In genomic region chr13:45615501-45616101, GRCh38 we compare ENCODE assay signal across 8 cellular contexts. TPM values are rescaled to one million over a fixed set of nuclear protein-coding genes. Genes with fewer than 3 reads are reported as not detected.
DNase-seq lines count a peak whose midpoint lies in the region; ATAC-seq and TF ChIP-seq lines count a peak whose summit lies in the region.

Gene ERICH6B (minus strand): TSS chr13:45615739. CDS start chr13:45597005, 18,734 bp downstream.

- H4K20me1 ChIP-seq in GM23338 (replicated peaks; ENCODE audit: insufficient read depth): no peaks in the 10 kb centered on the region
- no peaks in the 10 kb centered on the region for H4K20me1 ChIP-seq in osteoblast (ENCODE audit: insufficient read depth, low read length)

- H3K79me2 ChIP-seq in GM23338 (replicated peaks; ENCODE audit: insufficient read depth): no peaks in the 10 kb centered on the region
- no peaks in the 10 kb centered on the region for H3K79me2 ChIP-seq in osteoblast (ENCODE audit: insufficient read depth, low read length)

- H3K27ac Mint-ChIP-seq in GM23338: no peak within 1 kb of the TSS

- 0 out of 2 replicates have a peak, but pooled peaks cover 3% of the 10 kb centered on the region for H3K9me2 ChIP-seq in GM23338 (ENCODE audit: insufficient read depth)

- no peaks in the 10 kb centered on the region for H3K9me3 ChIP-seq in osteoblast (ENCODE audit: low read depth, low read length)

- H3K36me3 ChIP-seq in GM23338 (ENCODE audit: insufficient read depth) (no peaks in the 10 kb centered on the region), osteoblast (ENCODE audit: insufficient read depth, low read length) (no peaks in the 10 kb centered on the region)

- H3K4me3 Mint-ChIP-seq in GM23338: peak within 1 kb of the TSS; percentile 64

- TF ChIP-seq CTCF in GM23338 (conservative IDR thresholded peaks at IDR 0.05; ENCODE audit: low read depth in 2 of 2) (no peak), foreskin fibroblast (IDR thresholded peaks at IDR 0.05; ENCODE audit: low read depth, low read length) (no peak), osteoblast (IDR thresholded peaks at IDR 0.05; ENCODE audit: extremely low read depth, low read depth, low read length) (no peak)

- H3K36me3 Mint-ChIP-seq in GM23338 (ENCODE audit: low read depth): no peaks in the 10 kb centered on the region

- H3K27me3 Mint-ChIP-seq in GM23338 (ENCODE audit: insufficient read depth, low read depth, poor library complexity): peaks cover 22% of the 10 kb centered on the region

- H2AFZ ChIP-seq in GM23338 (peak within 1 kb of the TSS; percentile 100), osteoblast (ENCODE audit: low read length) (peak within 1 kb of the TSS; percentile 68)

- H3K27me3 ChIP-seq in GM23338 (ENCODE audit: insufficient read depth): peaks cover 13% of the 10 kb centered on the region
- peaks cover 75% of the 10 kb centered on the region for H3K27me3 ChIP-seq in osteoblast (ENCODE audit: insufficient read depth, low read length)

- ATAC-seq in GM23338: peak; percentile 99

- no peaks in the 10 kb centered on the region; the same call in 2 of the 3 replicates for H3K9me3 Mint-ChIP-seq in GM23338

- no peak within 1 kb of the TSS for H3K27ac ChIP-seq in GM23338 (ENCODE audit: low read depth)
- no peak within 1 kb of the TSS for H3K27ac ChIP-seq in osteoblast (ENCODE audit: low read depth, low read length)

- peaks cover 18% of the 10 kb centered on the region for H3K4me1 Mint-ChIP-seq in GM23338

- H3K4me3 ChIP-seq in GM23338 (peak within 1 kb of the TSS; percentile 63), foreskin fibroblast (ENCODE audit: low read depth in 1 of 2, low read length in 2 of 2) (no peak within 1 kb of the TSS), osteoblast (ENCODE audit: insufficient read depth, low read length) (no peak within 1 kb of the TSS)

- H3K4me1 ChIP-seq in GM23338 (ENCODE audit: insufficient read depth) (peaks cover 7% of the 10 kb centered on the region; the same call in 1 of the 2 replicates), osteoblast (ENCODE audit: insufficient read depth, low read length) (no peaks in the 10 kb centered on the region)

- no peaks in the 10 kb centered on the region for H3F3A ChIP-seq in GM23338 (replicated peaks; ENCODE audit: low read depth)

- H3K4me2 ChIP-seq in GM23338 (peak within 1 kb of the TSS; percentile 82), osteoblast (ENCODE audit: insufficient read depth, low read length) (peak within 1 kb of the TSS; percentile 51)

- DNase-seq in GM23338 (ENCODE audit: low spot score): peak; percentile 91
- DNase-seq in NCI-H69 (lab: John Stamatoyannopoulos, UW): peak; percentile 63
- peak; percentile 23 to 61 for DNase-seq in foreskin fibroblast
- peak; percentile 3 for DNase-seq in osteoblast (ENCODE audit: insufficient read length, low spot score, missing footprints)
- DNase-seq in NCI-H446 treated with DMSO at 0.1 percent for 48 hours (lab: John Stamatoyannopoulos, UW): no peak
- no peak for DNase-seq in NCI-H446 (lab: John Stamatoyannopoulos, UW)
- DNase-seq in activated CD4-positive, alpha-beta T cell treated with anti-CD3 and anti-CD28 coated beads, Interleukin-2, amount 50 U/mL, for 4 hours: no peak
- no peak for DNase-seq in HuH-7.5 (ENCODE audit: low spot score)

TF ChIP-seq in GM23338, 12 proteins besides CTCF, POLR2A, EP300 and RAD21 (continues in another document):
- no peak for TF ChIP-seq ETS1 (IDR thresholded peaks at IDR 0.05)
- no peak for TF ChIP-seq JUNB (IDR thresholded peaks at IDR 0.05; ENCODE audit: unreplicated experiment)
- no peak for TF ChIP-seq REST (IDR thresholded peaks at IDR 0.05; ENCODE audit: unreplicated experiment)
- no peak for TF ChIP-seq EZH2 (IDR thresholded peaks at IDR 0.05; ENCODE audit: low read depth, unreplicated experiment)
- TF ChIP-seq ZNF331 (CRISPR knock-in tag; IDR thresholded peaks at IDR 0.05; ENCODE audit: low read depth): no peak
- TF ChIP-seq STAT1 (IDR thresholded peaks at IDR 0.05; ENCODE audit: unreplicated experiment): no peak
- no peak for TF ChIP-seq ZNF114 (CRISPR knock-in tag; IDR thresholded peaks at IDR 0.05)
- TF ChIP-seq NANOG (IDR thresholded peaks at IDR 0.05; ENCODE audit: borderline replicate concordance): no peak
- TF ChIP-seq CREB1 (CRISPR knock-in tag; IDR thresholded peaks at IDR 0.05; ENCODE audit: low read depth): no peak
- TF ChIP-seq EZH2phosphoT487 (IDR thresholded peaks at IDR 0.05; ENCODE audit: unreplicated experiment): no peak
- no peak for TF ChIP-seq POLR2AphosphoS5 (IDR thresholded peaks at IDR 0.05; ENCODE audit: low read depth)

RNA-seq across cellular contexts. Expression of gene ERICH6B, which starts in this region (rescaled TPM):
- total RNA-seq in GM23338 (2014; rRNA removed; shearing (Covaris generic)): not detected in 2 replicates
- not detected in 2 replicates for polyA plus RNA-seq in GM23338 (2016; fragmentation: Nextera tagmentation; extraction: Ambion mirVana)
- total RNA-seq in osteoblast: not detected in 2 replicates

Comparison
In these comparisons a context has a peak if more than half of its experiments do, and no peak if none do; other contexts are left out.
1. Peak in DNase-seq, ATAC-seq, H3K4me3 ChIP-seq and H3K4me2 ChIP-seq in GM23338; RNA of the gene not detected or under 1 TPM.
2. Peak in DNase-seq and H3K4me2 ChIP-seq in osteoblast; RNA of the gene not detected or under 1 TPM.
3. DNase-seq: peak in NCI-H69 (single experiment) and foreskin fibroblast (2 of 2); none in NCI-H446 treated with DMSO at 0.1 percent for 48 hours (single experiment), NCI-H446 (0 of 2), activated CD4-positive, alpha-beta T cell treated with anti-CD3 and anti-CD28 coated beads, Interleukin-2, amount 50 U/mL, for 4 hours (0 of 2) and HuH-7.5 (single experiment).